In the genomic region with DNA sequence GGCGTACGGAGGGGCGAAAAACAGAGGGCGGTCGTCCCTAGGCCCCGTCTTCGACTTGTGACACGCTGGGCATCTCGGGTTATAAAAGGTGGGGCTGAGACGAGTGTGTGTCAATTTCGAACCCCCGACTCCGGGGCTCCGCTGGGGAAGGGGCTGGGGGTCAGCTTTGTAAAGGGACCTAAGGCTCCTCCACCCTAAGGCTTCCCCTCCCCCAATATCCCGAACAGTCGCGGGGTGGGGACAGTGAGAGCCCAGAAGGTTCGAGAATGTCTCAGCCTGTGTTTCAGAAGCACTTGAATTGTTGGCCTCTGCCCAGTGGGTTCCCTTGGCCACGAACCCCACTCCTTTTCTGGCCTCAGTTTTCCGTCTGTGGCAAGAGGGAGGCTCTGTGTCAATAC, we compare ENCODE assay signal across 8 cellular contexts. TPM values are rescaled to one million over a fixed set of nuclear protein-coding genes. Genes with fewer than 3 reads are reported as not detected.
DNase-seq lines count a peak whose midpoint lies in the region; ATAC-seq and TF ChIP-seq lines count a peak whose summit lies in the region.

No MANE protein-coding gene starts in this region.

- TSS peak; percentile 79 for BruUV-seq in PC-3 (replicated peaks; lab: Mats Ljungman, UMichigan)

- no peaks in the 10 kb centered on the region for H4K20me1 ChIP-seq in PC-3 (ENCODE audit: low read length)

- no peaks in the 10 kb centered on the region for H3K9me2 ChIP-seq in PC-3 (replicated peaks; ENCODE audit: low read length)

- H3K9ac ChIP-seq in PC-3 (ENCODE audit: low read length): peak overlapping the region; percentile 97

- peaks cover 8% of the 10 kb centered on the region for H3K4me1 ChIP-seq in PC-3 (ENCODE audit: insufficient read depth, low read length)
- H3K4me1 ChIP-seq in lower lobe of right lung: peaks cover 46% of the 10 kb centered on the region
- no peaks in the 10 kb centered on the region for H3K4me1 ChIP-seq in testis

- CTCF ChIA-PET in PC-3 (lab: Charles Lee): no interaction called here

- DNase-seq in PC-3 (no peak), lower lobe of right lung (no peak), testis (no peak), NCI-H1092 treated with DMSO at 0.1 percent for 48 hours (lab: John Stamatoyannopoulos, UW) (no peak), epidermal melanocyte (ENCODE audit: insufficient read length, low spot score) (no peak)

- H2AFZ ChIP-seq in PC-3 (ENCODE audit: low read length): peak overlapping the region; percentile 98; the same call in 1 of the 2 replicates

- no peaks in the 10 kb centered on the region for H3F3A ChIP-seq in PC-3 (ENCODE audit: low read length, unreplicated experiment)

- 1% methylated on average over 18 to 20 of the region's 20 CpGs for WGBS in testis, 2 donors

- H3K4me3 ChIP-seq in GM08714 (ENCODE audit: low read length) (peak overlapping the region; percentile 86), PC-3 (ENCODE audit: low read length) (peak overlapping the region; percentile 97), lower lobe of right lung (peak overlapping the region; percentile 80), testis (peak overlapping the region; percentile 66 to 98)

- H3K79me2 ChIP-seq in PC-3 (ENCODE audit: low read length): peaks cover 25% of the 10 kb centered on the region

- TF ChIP-seq CTCF in PC-3 (conservative IDR thresholded peaks at IDR 0.05; ENCODE audit: low read depth, low read length): no peak
- TF ChIP-seq CTCF in lower lobe of right lung (IDR thresholded peaks at IDR 0.05): no peak
- no peak for TF ChIP-seq CTCF in testis (IDR thresholded peaks at IDR 0.05)

- TF ChIP-seq POLR2A in testis (IDR thresholded peaks at IDR 0.05): no peak

- no peaks in the 10 kb centered on the region for H3K9me3 ChIP-seq in PC-3 (ENCODE audit: low read length)
- H3K9me3 ChIP-seq in lower lobe of right lung: no peaks in the 10 kb centered on the region
- H3K9me3 ChIP-seq in testis: no peaks in the 10 kb centered on the region

- ATAC-seq in PC-3 (peak; percentile 24; the same call in 1 of the 2 replicates), lower lobe of right lung (peak; percentile 57), GM21367 (IDR thresholded peaks at IDR 0.05; ENCODE audit: unreplicated experiment) (no peak)

- POLR2A ChIA-PET in PC-3 (lab: Charles Lee; ENCODE audit: unreplicated experiment): no interaction called here

- intact Hi-C loops in PC-3 (cut with micrococcal nuclease): no loop called here
- intact Hi-C loops in lower lobe of right lung (cut with DNase I): no loop called here
- intact Hi-C loops in testis (cut with DNase I; ENCODE audit: low total_unique reads): no loop called here

- H3K36me3 ChIP-seq in PC-3 (ENCODE audit: low read depth, low read length) (peaks cover 8% of the 10 kb centered on the region), lower lobe of right lung (peaks cover 31% of the 10 kb centered on the region), testis (ENCODE audit: low read depth, missing control alignments) (no peaks in the 10 kb centered on the region)

- H3K27ac ChIP-seq in PC-3 (ENCODE audit: low read length) (peak overlapping the region; percentile 88; the same call in 1 of the 2 replicates), cingulate gyrus (ENCODE audit: low read depth, low read length) (peak overlapping the region; percentile 100), lower lobe of right lung (peak overlapping the region; percentile 98), testis (peak overlapping the region; percentile 94 to 98)

- H3K27me3 ChIP-seq in PC-3 (ENCODE audit: low read length) (no peaks in the 10 kb centered on the region), lower lobe of right lung (ENCODE audit: low read depth) (no peaks in the 10 kb centered on the region), testis (no peaks in the 10 kb centered on the region)

- H3K4me2 ChIP-seq in PC-3 (ENCODE audit: low read length): peak overlapping the region; percentile 97

RNA-seq across cellular contexts. Expression of a gene that starts 0.5 kb away (rescaled TPM):
- total RNA-seq in PC-3 (2014; rRNA removed) (277 and 278 TPM in 2 replicates), lower lobe of right lung (247 TPM), testis (100 to 1,000 TPM; 170 to 194 TPM)
- polyA plus RNA-seq in testis (ENCODE audit: insufficient read depth, low read depth, low replicate concordance): 197 TPM

RNA-seq across cellular contexts. Expression of a gene that starts 25.4 kb away (rescaled TPM):
- total RNA-seq in PC-3 (2014; rRNA removed) (not detected in 2 replicates), lower lobe of right lung (not detected), testis (under 1 TPM; 0.55 to 0.62 TPM)
- 1.2 TPM for polyA plus RNA-seq in testis (ENCODE audit: insufficient read depth, low read depth, low replicate concordance)

RNA-seq across cellular contexts. Expression of a gene that starts 33.6 kb away (rescaled TPM):
- 61.5 and 83.9 TPM in 2 replicates for total RNA-seq in PC-3 (2014; rRNA removed)
- total RNA-seq in lower lobe of right lung: 282 TPM
- 100 to 1,000 TPM; 166 to 325 TPM for total RNA-seq in testis
- polyA plus RNA-seq in testis (ENCODE audit: insufficient read depth, low read depth, low replicate concordance): 309 TPM

RNA-seq across cellular contexts. Expression of a gene that starts 42.8 kb away (rescaled TPM):
- total RNA-seq in PC-3 (2014; rRNA removed) (not detected in 2 replicates), lower lobe of right lung (not detected), testis (under 1 TPM; 0.12 to 0.55 TPM)
- not detected for polyA plus RNA-seq in testis (ENCODE audit: insufficient read depth, low read depth, low replicate concordance)
